In genomic region chr15:74906193-74906449, GRCh38 we compare ENCODE assay signal across 7 cellular contexts. TPM values are rescaled to one million over a fixed set of nuclear protein-coding genes. Genes with fewer than 3 reads are reported as not detected.
DNase-seq lines count a peak whose midpoint lies in the region; ATAC-seq and TF ChIP-seq lines count a peak whose summit lies in the region.

No MANE protein-coding gene starts in this region.

- H3K4me3 Mint-ChIP-seq in nephron, result peak overlapping the region; percentile 87 to 98 (median 94)

- H3K4me1 Mint-ChIP-seq in nephron, result peaks cover 23% of the 10 kb centered on the region

- TF ChIP-seq CTCF in nephron (IDR thresholded peaks at IDR 0.05; ENCODE audit: unreplicated experiment in 3 of 3), result no peak

- peak overlapping the region; percentile 96 to 97 (median 96) for H3K27ac Mint-ChIP-seq in nephron

- peaks cover 3% of the 10 kb centered on the region for H3K27me3 Mint-ChIP-seq in nephron (ENCODE audit: low read depth)

- peak; percentile 20 for ATAC-seq in GM19351 (IDR thresholded peaks at IDR 0.05; ENCODE audit: unreplicated experiment)
- ATAC-seq in HG03064 (IDR thresholded peaks at IDR 0.05; ENCODE audit: low read depth, unreplicated experiment), result peak; percentile 28
- ATAC-seq in esophagus mucosa, result peak; percentile 11
- ATAC-seq in GM19324 (IDR thresholded peaks at IDR 0.05; ENCODE audit: low FRiP score, unreplicated experiment), result no peak

- H3K9me3 Mint-ChIP-seq in nephron, result no peaks in the 10 kb centered on the region

- H3K36me3 Mint-ChIP-seq in nephron (ENCODE audit: low read depth), result peaks cover 44% of the 10 kb centered on the region

- DNase-seq in activated CD4-positive, alpha-beta T cell treated with anti-CD3 and anti-CD28 coated beads for 48 hours, result peak; percentile 43
- no peak for DNase-seq in COR-L47 (lab: John Stamatoyannopoulos, UW)

RNA-seq across cellular contexts. Expression of gene FAM219B, which starts 0.5 kb away (rescaled TPM):
- total RNA-seq in esophagus mucosa, result 62.5 TPM

RNA-seq across cellular contexts. Expression of gene MPI, which starts 16.3 kb away (rescaled TPM):
- total RNA-seq in esophagus mucosa, result 28.2 TPM

RNA-seq across cellular contexts. Expression of gene COX5A, which starts 31.8 kb away (rescaled TPM):
- total RNA-seq in esophagus mucosa, result 229 TPM

RNA-seq across cellular contexts. Expression of gene SCAMP2, which starts 33.0 kb away (rescaled TPM):
- total RNA-seq in esophagus mucosa, result 102 TPM

RNA-seq across cellular contexts. Expression of gene RPP25, which starts 50.5 kb away (rescaled TPM):
- 4.0 TPM for total RNA-seq in esophagus mucosa
